In the genomic region with DNA sequence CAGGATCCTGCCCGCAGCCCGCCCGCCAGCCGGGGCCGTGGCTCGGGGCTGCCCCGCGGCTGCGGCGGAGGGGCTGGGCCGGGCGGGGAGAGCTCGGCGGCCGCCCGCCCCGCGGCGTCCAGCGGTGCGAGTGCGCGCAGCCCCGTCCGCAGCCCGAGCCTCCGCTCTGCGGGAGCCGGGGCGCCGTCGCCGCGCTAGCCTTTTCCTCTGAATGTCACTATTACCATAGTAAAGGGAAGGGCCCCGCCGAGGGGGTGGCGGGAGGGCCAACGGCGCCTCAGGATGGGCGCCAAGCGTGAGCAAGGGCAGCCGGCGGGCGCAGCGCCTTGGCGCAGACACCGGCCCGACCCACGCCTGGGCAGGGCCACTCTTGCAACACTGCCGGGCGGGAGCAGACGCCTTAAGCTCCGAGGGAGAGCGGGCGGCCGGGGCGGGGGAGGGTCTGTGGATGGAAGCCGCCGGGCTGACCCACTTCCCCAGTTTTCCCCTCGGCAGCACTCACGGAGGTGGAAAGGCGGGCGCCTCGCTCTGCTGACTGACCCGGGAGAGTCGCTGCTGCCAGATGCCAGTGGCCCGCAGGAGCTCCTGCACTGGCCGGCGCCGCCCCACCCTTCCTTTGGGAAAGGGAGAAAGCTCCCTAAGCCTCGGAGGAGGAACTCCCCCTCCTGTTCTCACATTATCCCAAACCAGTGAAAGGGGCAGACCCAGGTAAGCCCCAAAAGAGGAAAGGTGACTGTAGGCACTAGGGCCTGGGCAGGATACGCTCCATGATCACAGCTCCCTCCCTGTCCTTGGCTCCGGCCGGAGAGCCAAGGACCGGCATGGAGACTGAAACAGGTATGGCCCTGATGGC, we compare ENCODE assay signal across 8 cellular contexts.
DNase-seq lines count a peak whose midpoint lies in the region; ATAC-seq and TF ChIP-seq lines count a peak whose summit lies in the region.

No MANE protein-coding gene starts in this region.

- H3F3A ChIP-seq in SK-N-SH (replicated peaks; ENCODE audit: insufficient read depth): no peaks in the 10 kb centered on the region

- H3K9me2 ChIP-seq in SK-N-SH: no peaks in the 10 kb centered on the region

- peaks cover 6% of the 10 kb centered on the region for H3K4me1 Mint-ChIP-seq in endothelial cell (ENCODE audit: unreplicated experiment)

- H3K79me2 ChIP-seq in SK-N-SH (ENCODE audit: insufficient read depth): no peaks in the 10 kb centered on the region

- no peak overlapping the region for H2AFZ ChIP-seq in SK-N-SH (ENCODE audit: low read depth)

- no peaks in the 10 kb centered on the region for H3K36me3 Mint-ChIP-seq in endothelial cell (ENCODE audit: low read depth, unreplicated experiment)

- no peaks in the 10 kb centered on the region for H4K20me1 ChIP-seq in SK-N-SH (ENCODE audit: insufficient read depth)

- peak overlapping the region; percentile 65 for H3K4me3 Mint-ChIP-seq in endothelial cell (ENCODE audit: unreplicated experiment)

- no peak for TF ChIP-seq EP300 in SK-N-SH (IDR thresholded peaks at IDR 0.05; ENCODE audit: borderline replicate concordance in 1 of 2, low read depth in 1 of 2, low read length in 1 of 2)

- POLR2A ChIA-PET in SK-N-SH (lab: Yijun Ruan, JAX): no interaction called here

- H3K27ac ChIP-seq in SK-N-SH (ENCODE audit: low read depth in 2 of 2, low read length in 1 of 2): no peak overlapping the region
- H3K27ac ChIP-seq in tibial artery: no peak overlapping the region

- TF ChIP-seq RAD21 in SK-N-SH (IDR thresholded peaks at IDR 0.05; ENCODE audit: low read length): no peak

- H3K4me3 ChIP-seq in SK-N-SH (ENCODE audit: low read depth in 2 of 2, low read length in 1 of 2): peak overlapping the region in 1 of 2 experiments; percentile 39; a peak in 3 of 4 replicates
- peak overlapping the region; percentile 49 to 62 for H3K4me3 ChIP-seq in tibial artery

- intact Hi-C loops in tibial artery (cut with DNase I; ENCODE audit: low total_unique reads): no loop called here

- H3K9me3 Mint-ChIP-seq in endothelial cell (ENCODE audit: unreplicated experiment): no peaks in the 10 kb centered on the region

- ATAC-seq in GM19463 (IDR thresholded peaks at IDR 0.05; ENCODE audit: unreplicated experiment): no peak

- H3K4me1 ChIP-seq in SK-N-SH (ENCODE audit: control insufficient read depth in 1 of 2, insufficient read depth in 2 of 2, low read depth in 1 of 2, low read length in 1 of 2): no peaks in the 10 kb centered on the region
- peaks cover 0 to 16% (median 14%) of the 10 kb centered on the region in 4 donors for H3K4me1 ChIP-seq in tibial artery

- no peak overlapping the region for H3K27ac Mint-ChIP-seq in endothelial cell (ENCODE audit: unreplicated experiment)

- 7% methylated on average over 6 of the region's 75 CpGs for WGBS in SK-N-SH (ENCODE audit: low lambda C conversion rate)

- peaks cover 5% of the 10 kb centered on the region for H3K27me3 Mint-ChIP-seq in endothelial cell (ENCODE audit: unreplicated experiment)

- CTCF ChIA-PET in SK-N-SH (lab: Yijun Ruan, JAX): no interaction called here

- H3K36me3 ChIP-seq in SK-N-SH (replicated peaks in 1 of 2; ENCODE audit: control insufficient read depth in 1 of 2, insufficient read depth in 2 of 2, low read length in 1 of 2): no peaks in the 10 kb centered on the region
- H3K36me3 ChIP-seq in tibial artery: no peaks in the 10 kb centered on the region

- H3K9ac ChIP-seq in SK-N-SH: no peak overlapping the region

- H3K4me2 ChIP-seq in SK-N-SH: peak overlapping the region; percentile 70

- TF ChIP-seq CTCF in SK-N-SH (IDR thresholded peaks at IDR 0.05) (no peak), endothelial cell (IDR thresholded peaks at IDR 0.05; ENCODE audit: unreplicated experiment) (no peak), tibial artery (IDR thresholded peaks at IDR 0.05) (no peak)

- H3K27me3 ChIP-seq in SK-N-SH (ENCODE audit: insufficient read depth): peaks cover 31% of the 10 kb centered on the region
- H3K27me3 ChIP-seq in tibial artery: peaks cover 0 to 14% of the 10 kb centered on the region in 2 donors

- H3K9me3 ChIP-seq in SK-N-SH (no peaks in the 10 kb centered on the region), tibial artery (no peaks in the 10 kb centered on the region)

- DNase-seq in COLO668 (lab: John Stamatoyannopoulos, UW; ENCODE audit: unreplicated experiment) (peak; percentile 87), HuH-7.5 (ENCODE audit: low spot score) (peak; percentile 31), SK-N-SH (peak; percentile 34), endothelial cell (ENCODE audit: low spot score) (peak; percentile 33), mesenteric fat pad (ENCODE audit: low spot score) (peak; percentile 91), tibial artery (peak; percentile 55 to 76)
- DNase-seq in activated CD4-positive, CD25-positive, alpha-beta regulatory T cell (lab: John Stamatoyannopoulos, UW): no peak

TF ChIP-seq in SK-N-SH, 30 proteins besides CTCF, POLR2A, EP300 and RAD21:
- no peak for TF ChIP-seq EZH2phosphoT487 (IDR thresholded peaks at IDR 0.05; ENCODE audit: borderline replicate concordance, low read depth)
- no peak for TF ChIP-seq FOXJ3 (CRISPR knock-in tag; IDR thresholded peaks at IDR 0.05)
- TF ChIP-seq NRF1 (IDR thresholded peaks at IDR 0.05; ENCODE audit: low read depth, low read length): no peak
- TF ChIP-seq, protein P1, sequence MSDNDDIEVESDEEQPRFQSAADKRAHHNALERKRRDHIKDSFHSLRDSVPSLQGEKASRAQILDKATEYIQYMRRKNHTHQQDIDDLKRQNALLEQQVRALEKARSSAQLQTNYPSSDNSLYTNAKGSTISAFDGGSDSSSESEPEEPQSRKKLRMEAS (IDR thresholded peaks at IDR 0.05; ENCODE audit: low read depth): no peak
- no peak for TF ChIP-seq MXI1 (IDR thresholded peaks at IDR 0.05; ENCODE audit: low read depth, low read length)
- TF ChIP-seq, protein P2, sequence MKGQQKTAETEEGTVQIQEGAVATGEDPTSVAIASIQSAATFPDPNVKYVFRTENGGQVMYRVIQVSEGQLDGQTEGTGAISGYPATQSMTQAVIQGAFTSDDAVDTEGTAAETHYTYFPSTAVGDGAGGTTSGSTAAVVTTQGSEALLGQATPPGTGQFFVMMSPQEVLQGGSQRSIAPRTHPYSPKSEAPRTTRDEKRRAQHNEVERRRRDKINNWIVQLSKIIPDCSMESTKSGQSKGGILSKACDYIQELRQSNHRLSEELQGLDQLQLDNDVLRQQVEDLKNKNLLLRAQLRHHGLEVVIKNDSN (IDR thresholded peaks at IDR 0.05; ENCODE audit: borderline replicate concordance, low read depth): no peak
- TF ChIP-seq POLR2AphosphoS5 (IDR thresholded peaks at IDR 0.05; ENCODE audit: low read depth, low read length): no peak
- TF ChIP-seq, protein P3, sequence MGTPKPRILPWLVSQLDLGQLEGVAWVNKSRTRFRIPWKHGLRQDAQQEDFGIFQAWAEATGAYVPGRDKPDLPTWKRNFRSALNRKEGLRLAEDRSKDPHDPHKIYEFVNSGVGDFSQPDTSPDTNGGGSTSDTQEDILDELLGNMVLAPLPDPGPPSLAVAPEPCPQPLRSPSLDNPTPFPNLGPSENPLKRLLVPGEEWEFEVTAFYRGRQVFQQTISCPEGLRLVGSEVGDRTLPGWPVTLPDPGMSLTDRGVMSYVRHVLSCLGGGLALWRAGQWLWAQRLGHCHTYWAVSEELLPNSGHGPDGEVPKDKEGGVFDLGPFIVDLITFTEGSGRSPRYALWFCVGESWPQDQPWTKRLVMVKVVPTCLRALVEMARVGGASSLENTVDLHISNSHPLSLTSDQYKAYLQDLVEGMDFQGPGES (IDR thresholded peaks at IDR 0.05; ENCODE audit: low read depth, low read length): no peak
TF ChIP-seq in SK-N-SH: peak in this region for 0.

Comparison
In these comparisons a context has a peak if more than half of its experiments do, and no peak if none do; other contexts are left out.
1. DNase-seq: peak in COLO668 (single experiment), HuH-7.5 (single experiment), SK-N-SH (single experiment), endothelial cell (single experiment), mesenteric fat pad (single experiment) and tibial artery (2 of 2); none in activated CD4-positive, CD25-positive, alpha-beta regulatory T cell (0 of 4).